Comparison of ENCODE assay signal across 1 cellular context in the genomic region with DNA sequence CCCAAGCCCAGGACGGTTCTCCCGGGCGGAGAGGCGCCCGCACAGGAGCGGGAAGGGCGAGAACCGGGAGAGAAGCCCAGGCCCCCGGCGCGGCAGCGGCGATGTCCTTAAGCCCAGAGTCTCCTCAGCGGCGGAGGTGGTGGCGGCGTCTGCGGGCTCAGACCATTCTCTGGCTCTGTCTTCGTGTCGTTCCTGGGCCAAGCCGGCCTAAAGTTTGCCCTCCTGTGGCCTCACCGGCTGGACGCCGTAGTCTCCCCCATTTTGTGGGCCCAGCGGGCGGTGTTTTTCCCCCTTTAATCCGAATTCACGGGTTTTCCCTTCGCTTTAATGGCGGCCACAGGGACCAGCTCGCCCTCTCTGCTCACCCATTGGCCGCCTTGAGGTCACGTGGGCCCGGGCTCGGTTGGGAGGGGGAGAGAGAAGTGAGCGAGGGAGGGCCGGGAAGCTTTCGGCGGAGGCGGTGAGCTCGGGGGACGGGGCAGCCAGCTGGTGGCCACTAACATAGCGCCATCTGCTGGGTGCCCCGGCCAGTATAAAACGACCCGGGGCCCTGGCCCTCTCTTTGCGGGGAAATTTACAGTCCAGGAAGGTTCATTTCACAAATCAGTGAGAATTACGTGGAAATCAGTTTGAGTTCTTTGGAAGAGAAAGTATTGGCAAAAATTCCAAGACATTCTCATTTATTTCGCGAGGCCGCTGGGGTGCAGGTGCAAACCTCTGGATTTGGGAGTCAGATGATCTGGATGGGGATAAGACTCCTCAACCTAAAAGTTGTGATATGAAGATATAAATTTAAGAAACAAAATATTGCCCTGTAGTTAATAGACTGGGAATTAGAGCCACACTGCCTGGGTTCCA.
TF ChIP-seq lines count a peak whose summit lies in the region.

No MANE protein-coding gene starts in this region.

TF ChIP-seq in H1, 55 proteins besides CTCF, POLR2A, EP300 and RAD21 (continues in another document):
- TF ChIP-seq SRF (IDR thresholded peaks at IDR 0.05; ENCODE audit: low read depth, low read length) (no peak), POLR2AphosphoS5 (IDR thresholded peaks at IDR 0.05; ENCODE audit: low read depth, low read length) (peak; percentile 73), TAF7 (optimal IDR thresholded peaks at IDR 0.05; ENCODE audit: borderline replicate concordance, low read depth, low read length) (peak; percentile 41), CTBP2 (IDR thresholded peaks at IDR 0.05; ENCODE audit: borderline replicate concordance, insufficient read depth, insufficient read length, low read length) (no peak), RBBP5 (IDR thresholded peaks at IDR 0.05; ENCODE audit: borderline replicate concordance, low read depth, low read length) (peak; percentile 60; the same call in 1 of the 2 replicates), HDAC2 (IDR thresholded peaks at IDR 0.05; ENCODE audit: borderline replicate concordance in 1 of 2, low read depth in 2 of 2, low read length in 2 of 2) (no peak), SUZ12 (IDR thresholded peaks at IDR 0.05; ENCODE audit: low read length) (no peak), NRF1 (IDR thresholded peaks at IDR 0.05; ENCODE audit: low read depth, low read length) (no peak), POU5F1 (IDR thresholded peaks at IDR 0.05; ENCODE audit: low read depth, low read length) (no peak), SP1 (IDR thresholded peaks at IDR 0.05; ENCODE audit: low read depth, low read length) (no peak), BACH1 (IDR thresholded peaks at IDR 0.05; ENCODE audit: low read length) (no peak), SP4 (IDR thresholded peaks at IDR 0.05; ENCODE audit: low read length) (no peak), EGR1 (IDR thresholded peaks at IDR 0.05; ENCODE audit: borderline replicate concordance, low read depth, low read length) (no peak; the same call in 1 of the 2 replicates), EZH2 (IDR thresholded peaks at IDR 0.05; ENCODE audit: low read depth, low read length, severe bottlenecking) (no peak), CREB1 (IDR thresholded peaks at IDR 0.05) (peak; percentile 4; the same call in 1 of the 2 replicates), ASH2L (IDR thresholded peaks at IDR 0.05; ENCODE audit: low read length) (peak; percentile 63), SIN3A (conservative IDR thresholded peaks at IDR 0.05 in 1 of 2, IDR thresholded peaks at IDR 0.05 in 1 of 2; ENCODE audit: low read depth in 1 of 2, low read length in 2 of 2) (peak in 1 of 2 experiments; percentile 78; a peak in 2 of 4 replicates), SIX5 (IDR thresholded peaks at IDR 0.05; ENCODE audit: low read depth, low read length) (no peak), CBX8 (IDR thresholded peaks at IDR 0.05; ENCODE audit: borderline replicate concordance, low read depth, low read length) (no peak), CBX5 (IDR thresholded peaks at IDR 0.05; ENCODE audit: low read depth, low read length) (no peak), MAFK (IDR thresholded peaks at IDR 0.05; ENCODE audit: low read depth, low read length) (no peak), GABPA (IDR thresholded peaks at IDR 0.05; ENCODE audit: borderline replicate concordance, insufficient read depth, low read length) (no peak), JUN (IDR thresholded peaks at IDR 0.05; ENCODE audit: low read depth, low read length) (no peak), CEBPB (IDR thresholded peaks at IDR 0.05; ENCODE audit: low read depth, low read length) (no peak), PHF8 (conservative IDR thresholded peaks at IDR 0.05; ENCODE audit: low read depth, low read length) (peak; percentile 87), TEAD4 (IDR thresholded peaks at IDR 0.05; ENCODE audit: low read depth, low read length) (peak; percentile 5; the same call in 1 of the 2 replicates), SIRT6 (IDR thresholded peaks at IDR 0.05; ENCODE audit: low read length) (no peak), RFX5 (IDR thresholded peaks at IDR 0.05; ENCODE audit: borderline replicate concordance, low read depth, low read length) (no peak), BRCA1 (IDR thresholded peaks at IDR 0.05; ENCODE audit: low read depth, low read length) (no peak), SAP30 (IDR thresholded peaks at IDR 0.05; ENCODE audit: insufficient read depth, insufficient replicate concordance, low read length) (no peak), CHD2 (IDR thresholded peaks at IDR 0.05; ENCODE audit: low read length) (peak; percentile 65; the same call in 1 of the 2 replicates), KDM5A (IDR thresholded peaks at IDR 0.05; ENCODE audit: low read length) (no peak), HDAC6 (IDR thresholded peaks at IDR 0.05; ENCODE audit: low read depth, low read length) (no peak), TAF1 (IDR thresholded peaks at IDR 0.05; ENCODE audit: low read depth, low read length) (peak; percentile 88), YY1 (IDR thresholded peaks at IDR 0.05; ENCODE audit: low read depth, low read length) (peak; percentile 98), KDM1A (IDR thresholded peaks at IDR 0.05; ENCODE audit: borderline replicate concordance, low read length) (no peak), NANOG (IDR thresholded peaks at IDR 0.05; ENCODE audit: insufficient read depth, low read depth, low read length, poor library complexity, severe bottlenecking) (no peak), KDM4A (IDR thresholded peaks at IDR 0.05; ENCODE audit: low read depth, low read length, severe bottlenecking) (peak; percentile 88), BCL11A (IDR thresholded peaks at IDR 0.05; ENCODE audit: low read depth in 2 of 2, low read length in 2 of 2) (no peak), RXRA (IDR thresholded peaks at IDR 0.05; ENCODE audit: insufficient read depth, low read depth, low read length) (no peak), SP2 (IDR thresholded peaks at IDR 0.05; ENCODE audit: low read length) (no peak), FOSL1 (IDR thresholded peaks at IDR 0.05; ENCODE audit: insufficient read depth, low read depth, low read length) (no peak), E2F6 (IDR thresholded peaks at IDR 0.05) (peak; percentile 42; the same call in 1 of the 2 replicates), ZNF274 (IDR thresholded peaks at IDR 0.05; ENCODE audit: borderline replicate concordance, extremely low read depth, low read length) (no peak), JUND (IDR thresholded peaks at IDR 0.05; ENCODE audit: low read length) (no peak), RNF2 (IDR thresholded peaks at IDR 0.05; ENCODE audit: borderline replicate concordance, low read depth, low read length, missing control alignments, poor library complexity, severe bottlenecking) (no peak), TBP (IDR thresholded peaks at IDR 0.05; ENCODE audit: low read depth, low read length) (peak; percentile 75), CHD7 (IDR thresholded peaks at IDR 0.05; ENCODE audit: insufficient replicate concordance, low read length) (no peak), TCF12 (IDR thresholded peaks at IDR 0.05; ENCODE audit: low read depth, low read length) (peak; percentile 70; the same call in 1 of the 2 replicates), CHD1 (IDR thresholded peaks at IDR 0.05; ENCODE audit: low read depth, low read length) (peak; percentile 46; the same call in 1 of the 2 replicates)
- TF ChIP-seq, protein P1, sequence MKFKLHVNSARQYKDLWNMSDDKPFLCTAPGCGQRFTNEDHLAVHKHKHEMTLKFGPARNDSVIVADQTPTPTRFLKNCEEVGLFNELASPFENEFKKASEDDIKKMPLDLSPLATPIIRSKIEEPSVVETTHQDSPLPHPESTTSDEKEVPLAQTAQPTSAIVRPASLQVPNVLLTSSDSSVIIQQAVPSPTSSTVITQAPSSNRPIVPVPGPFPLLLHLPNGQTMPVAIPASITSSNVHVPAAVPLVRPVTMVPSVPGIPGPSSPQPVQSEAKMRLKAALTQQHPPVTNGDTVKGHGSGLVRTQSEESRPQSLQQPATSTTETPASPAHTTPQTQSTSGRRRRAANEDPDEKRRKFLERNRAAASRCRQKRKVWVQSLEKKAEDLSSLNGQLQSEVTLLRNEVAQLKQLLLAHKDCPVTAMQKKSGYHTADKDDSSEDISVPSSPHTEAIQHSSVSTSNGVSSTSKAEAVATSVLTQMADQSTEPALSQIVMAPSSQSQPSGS (IDR thresholded peaks at IDR 0.05; ENCODE audit: low read length), result no peak; the same call in 1 of the 2 replicates
- TF ChIP-seq, protein P2, sequence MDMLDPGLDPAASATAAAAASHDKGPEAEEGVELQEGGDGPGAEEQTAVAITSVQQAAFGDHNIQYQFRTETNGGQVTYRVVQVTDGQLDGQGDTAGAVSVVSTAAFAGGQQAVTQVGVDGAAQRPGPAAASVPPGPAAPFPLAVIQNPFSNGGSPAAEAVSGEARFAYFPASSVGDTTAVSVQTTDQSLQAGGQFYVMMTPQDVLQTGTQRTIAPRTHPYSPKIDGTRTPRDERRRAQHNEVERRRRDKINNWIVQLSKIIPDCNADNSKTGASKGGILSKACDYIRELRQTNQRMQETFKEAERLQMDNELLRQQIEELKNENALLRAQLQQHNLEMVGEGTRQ (IDR thresholded peaks at IDR 0.05; ENCODE audit: low read length), result peak; percentile 97
- TF ChIP-seq, protein P3, sequence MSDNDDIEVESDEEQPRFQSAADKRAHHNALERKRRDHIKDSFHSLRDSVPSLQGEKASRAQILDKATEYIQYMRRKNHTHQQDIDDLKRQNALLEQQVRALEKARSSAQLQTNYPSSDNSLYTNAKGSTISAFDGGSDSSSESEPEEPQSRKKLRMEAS (IDR thresholded peaks at IDR 0.05), result peak; percentile 61
- TF ChIP-seq, protein P4, sequence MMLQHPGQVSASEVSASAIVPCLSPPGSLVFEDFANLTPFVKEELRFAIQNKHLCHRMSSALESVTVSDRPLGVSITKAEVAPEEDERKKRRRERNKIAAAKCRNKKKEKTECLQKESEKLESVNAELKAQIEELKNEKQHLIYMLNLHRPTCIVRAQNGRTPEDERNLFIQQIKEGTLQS (IDR thresholded peaks at IDR 0.05; ENCODE audit: insufficient read depth, low read depth, low read length), result peak; percentile 89
